In the genomic region with DNA sequence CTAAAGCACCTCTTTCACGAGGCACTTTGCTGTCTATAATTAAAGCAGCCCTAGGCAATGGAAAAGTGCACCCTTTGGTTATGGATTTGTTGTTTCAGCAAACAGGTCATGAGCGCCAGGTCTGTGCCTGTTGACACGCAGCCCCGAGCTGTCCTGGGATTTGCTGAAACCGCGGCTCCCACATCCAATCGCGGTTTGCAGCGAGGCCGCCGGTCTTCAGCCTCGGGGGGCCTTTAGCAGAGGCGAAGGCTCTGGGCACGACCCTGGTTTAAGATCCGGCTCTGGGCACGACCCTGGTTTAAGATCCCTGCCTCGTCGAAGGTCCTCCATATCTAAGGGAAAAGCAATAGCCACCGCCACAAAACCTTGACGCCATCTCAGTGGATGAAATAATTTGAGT, we compare ENCODE assay signal across 1 cellular context.
TF ChIP-seq lines count a peak whose summit lies in the region.

No MANE protein-coding gene starts in this region.

TF ChIP-seq in K562, 482 proteins besides CTCF, POLR2A, EP300 and RAD21 (continued from another document):
- TF ChIP-seq, protein P1, sequence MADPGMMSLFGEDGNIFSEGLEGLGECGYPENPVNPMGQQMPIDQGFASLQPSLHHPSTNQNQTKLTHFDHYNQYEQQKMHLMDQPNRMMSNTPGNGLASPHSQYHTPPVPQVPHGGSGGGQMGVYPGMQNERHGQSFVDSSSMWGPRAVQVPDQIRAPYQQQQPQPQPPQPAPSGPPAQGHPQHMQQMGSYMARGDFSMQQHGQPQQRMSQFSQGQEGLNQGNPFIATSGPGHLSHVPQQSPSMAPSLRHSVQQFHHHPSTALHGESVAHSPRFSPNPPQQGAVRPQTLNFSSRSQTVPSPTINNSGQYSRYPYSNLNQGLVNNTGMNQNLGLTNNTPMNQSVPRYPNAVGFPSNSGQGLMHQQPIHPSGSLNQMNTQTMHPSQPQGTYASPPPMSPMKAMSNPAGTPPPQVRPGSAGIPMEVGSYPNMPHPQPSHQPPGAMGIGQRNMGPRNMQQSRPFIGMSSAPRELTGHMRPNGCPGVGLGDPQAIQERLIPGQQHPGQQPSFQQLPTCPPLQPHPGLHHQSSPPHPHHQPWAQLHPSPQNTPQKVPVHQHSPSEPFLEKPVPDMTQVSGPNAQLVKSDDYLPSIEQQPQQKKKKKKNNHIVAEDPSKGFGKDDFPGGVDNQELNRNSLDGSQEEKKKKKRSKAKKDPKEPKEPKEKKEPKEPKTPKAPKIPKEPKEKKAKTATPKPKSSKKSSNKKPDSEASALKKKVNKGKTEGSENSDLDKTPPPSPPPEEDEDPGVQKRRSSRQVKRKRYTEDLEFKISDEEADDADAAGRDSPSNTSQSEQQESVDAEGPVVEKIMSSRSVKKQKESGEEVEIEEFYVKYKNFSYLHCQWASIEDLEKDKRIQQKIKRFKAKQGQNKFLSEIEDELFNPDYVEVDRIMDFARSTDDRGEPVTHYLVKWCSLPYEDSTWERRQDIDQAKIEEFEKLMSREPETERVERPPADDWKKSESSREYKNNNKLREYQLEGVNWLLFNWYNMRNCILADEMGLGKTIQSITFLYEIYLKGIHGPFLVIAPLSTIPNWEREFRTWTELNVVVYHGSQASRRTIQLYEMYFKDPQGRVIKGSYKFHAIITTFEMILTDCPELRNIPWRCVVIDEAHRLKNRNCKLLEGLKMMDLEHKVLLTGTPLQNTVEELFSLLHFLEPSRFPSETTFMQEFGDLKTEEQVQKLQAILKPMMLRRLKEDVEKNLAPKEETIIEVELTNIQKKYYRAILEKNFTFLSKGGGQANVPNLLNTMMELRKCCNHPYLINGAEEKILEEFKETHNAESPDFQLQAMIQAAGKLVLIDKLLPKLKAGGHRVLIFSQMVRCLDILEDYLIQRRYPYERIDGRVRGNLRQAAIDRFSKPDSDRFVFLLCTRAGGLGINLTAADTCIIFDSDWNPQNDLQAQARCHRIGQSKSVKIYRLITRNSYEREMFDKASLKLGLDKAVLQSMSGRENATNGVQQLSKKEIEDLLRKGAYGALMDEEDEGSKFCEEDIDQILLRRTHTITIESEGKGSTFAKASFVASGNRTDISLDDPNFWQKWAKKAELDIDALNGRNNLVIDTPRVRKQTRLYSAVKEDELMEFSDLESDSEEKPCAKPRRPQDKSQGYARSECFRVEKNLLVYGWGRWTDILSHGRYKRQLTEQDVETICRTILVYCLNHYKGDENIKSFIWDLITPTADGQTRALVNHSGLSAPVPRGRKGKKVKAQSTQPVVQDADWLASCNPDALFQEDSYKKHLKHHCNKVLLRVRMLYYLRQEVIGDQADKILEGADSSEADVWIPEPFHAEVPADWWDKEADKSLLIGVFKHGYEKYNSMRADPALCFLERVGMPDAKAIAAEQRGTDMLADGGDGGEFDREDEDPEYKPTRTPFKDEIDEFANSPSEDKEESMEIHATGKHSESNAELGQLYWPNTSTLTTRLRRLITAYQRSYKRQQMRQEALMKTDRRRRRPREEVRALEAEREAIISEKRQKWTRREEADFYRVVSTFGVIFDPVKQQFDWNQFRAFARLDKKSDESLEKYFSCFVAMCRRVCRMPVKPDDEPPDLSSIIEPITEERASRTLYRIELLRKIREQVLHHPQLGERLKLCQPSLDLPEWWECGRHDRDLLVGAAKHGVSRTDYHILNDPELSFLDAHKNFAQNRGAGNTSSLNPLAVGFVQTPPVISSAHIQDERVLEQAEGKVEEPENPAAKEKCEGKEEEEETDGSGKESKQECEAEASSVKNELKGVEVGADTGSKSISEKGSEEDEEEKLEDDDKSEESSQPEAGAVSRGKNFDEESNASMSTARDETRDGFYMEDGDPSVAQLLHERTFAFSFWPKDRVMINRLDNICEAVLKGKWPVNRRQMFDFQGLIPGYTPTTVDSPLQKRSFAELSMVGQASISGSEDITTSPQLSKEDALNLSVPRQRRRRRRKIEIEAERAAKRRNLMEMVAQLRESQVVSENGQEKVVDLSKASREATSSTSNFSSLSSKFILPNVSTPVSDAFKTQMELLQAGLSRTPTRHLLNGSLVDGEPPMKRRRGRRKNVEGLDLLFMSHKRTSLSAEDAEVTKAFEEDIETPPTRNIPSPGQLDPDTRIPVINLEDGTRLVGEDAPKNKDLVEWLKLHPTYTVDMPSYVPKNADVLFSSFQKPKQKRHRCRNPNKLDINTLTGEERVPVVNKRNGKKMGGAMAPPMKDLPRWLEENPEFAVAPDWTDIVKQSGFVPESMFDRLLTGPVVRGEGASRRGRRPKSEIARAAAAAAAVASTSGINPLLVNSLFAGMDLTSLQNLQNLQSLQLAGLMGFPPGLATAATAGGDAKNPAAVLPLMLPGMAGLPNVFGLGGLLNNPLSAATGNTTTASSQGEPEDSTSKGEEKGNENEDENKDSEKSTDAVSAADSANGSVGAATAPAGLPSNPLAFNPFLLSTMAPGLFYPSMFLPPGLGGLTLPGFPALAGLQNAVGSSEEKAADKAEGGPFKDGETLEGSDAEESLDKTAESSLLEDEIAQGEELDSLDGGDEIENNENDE (IDR thresholded peaks at IDR 0.05; ENCODE audit: low read depth, low read length) = no peak
- no peak for TF ChIP-seq YBX1 (IDR thresholded peaks at IDR 0.05)
- no peak for TF ChIP-seq JUND (IDR thresholded peaks at IDR 0.05; ENCODE audit: borderline replicate concordance, low read depth, low read length)
- TF ChIP-seq JUND (tag; IDR thresholded peaks at IDR 0.05; ENCODE audit: borderline replicate concordance, low read depth, low read length) = no peak
- no peak for TF ChIP-seq TAF15 (IDR thresholded peaks at IDR 0.05; ENCODE audit: low read depth, low read length)
- TF ChIP-seq, protein P2, sequence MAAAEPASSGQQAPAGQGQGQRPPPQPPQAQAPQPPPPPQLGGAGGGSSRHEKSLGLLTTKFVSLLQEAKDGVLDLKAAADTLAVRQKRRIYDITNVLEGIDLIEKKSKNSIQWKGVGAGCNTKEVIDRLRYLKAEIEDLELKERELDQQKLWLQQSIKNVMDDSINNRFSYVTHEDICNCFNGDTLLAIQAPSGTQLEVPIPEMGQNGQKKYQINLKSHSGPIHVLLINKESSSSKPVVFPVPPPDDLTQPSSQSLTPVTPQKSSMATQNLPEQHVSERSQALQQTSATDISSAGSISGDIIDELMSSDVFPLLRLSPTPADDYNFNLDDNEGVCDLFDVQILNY (CRISPR knock-in tag; IDR thresholded peaks at IDR 0.05) = no peak
TF ChIP-seq in K562: peak in this region for 0.
